10 cellular contexts compared by ENCODE assay signal in genomic region chr11:86202013-86202336, GRCh38. TPM values are rescaled to one million over a fixed set of nuclear protein-coding genes. Genes with fewer than 3 reads are reported as not detected.
DNase-seq lines count a peak whose midpoint lies in the region; ATAC-seq, FAIRE-seq and TF ChIP-seq lines count a peak whose summit lies in the region.
"Had no signal": no experiment of that assay in that cellular context is flagged by ENCODE, and none has a peak within 500 bp of the region (broad histone marks: within the 10 kb centered on the region; RNA-seq: fewer than 3 reads in every experiment).

No MANE protein-coding gene starts in this region.

- intact Hi-C loops in right lobe of liver (cut with DNase I) (no loop called here), body of pancreas (cut with DNase I) (no loop called here)

- no peak overlapping the region for H3K4me3 Mint-ChIP-seq in T-helper 17 cell
- H3K4me3 Mint-ChIP-seq: IgD-negative memory B cell; stimulated activated naive CD8-positive, alpha-beta T cell treated with anti-CD3 and anti-CD28 coated beads, Interleukin-15, Interleukin-2, amounts not matched to agents 100 ng/mL and 50 ng/mL, for 24 hours had no signal

- no peaks in the 10 kb centered on the region for H3K36me3 ChIP-seq in right lobe of liver
- no peaks in the 10 kb centered on the region for H3K36me3 ChIP-seq in body of pancreas (replicated peaks in 1 of 2; ENCODE audit: insufficient read depth in 1 of 2, low read depth in 2 of 2)

- peak; percentile 70 for ATAC-seq in HG02981 (IDR thresholded peaks at IDR 0.05; ENCODE audit: unreplicated experiment)
- peak; percentile 65 for ATAC-seq in T-helper 17 cell
- ATAC-seq in right lobe of liver, result peak; percentile 34 to 43 (median 40)
- no peak for ATAC-seq in body of pancreas
- ATAC-seq in HG02798 (IDR thresholded peaks at IDR 0.05; ENCODE audit: poor library complexity, unreplicated experiment), result no peak

- in situ Hi-C loops in GM13976 (cut with MboI; ENCODE audit: low sequenced_read_pairs, unreplicated experiment), result no loop called here

- no peaks in the 10 kb centered on the region for H3K36me3 Mint-ChIP-seq in T-helper 17 cell (ENCODE audit: low read depth)
- H3K36me3 Mint-ChIP-seq: IgD-negative memory B cell had no signal

- no peaks in the 10 kb centered on the region for H3K27me3 Mint-ChIP-seq in T-helper 17 cell
- H3K27me3 Mint-ChIP-seq: IgD-negative memory B cell; stimulated activated naive CD8-positive, alpha-beta T cell treated with anti-CD3 and anti-CD28 coated beads, Interleukin-15, Interleukin-2, amounts not matched to agents 100 ng/mL and 50 ng/mL, for 24 hours had no signal

- no peak overlapping the region for H3K27ac Mint-ChIP-seq in T-helper 17 cell
- H3K27ac Mint-ChIP-seq: IgD-negative memory B cell; stimulated activated naive CD8-positive, alpha-beta T cell treated with anti-CD3 and anti-CD28 coated beads, Interleukin-15, Interleukin-2, amounts not matched to agents 100 ng/mL and 50 ng/mL, for 24 hours had no signal

- H3K4me1 Mint-ChIP-seq in T-helper 17 cell, result peaks cover 6% of the 10 kb centered on the region

- H3K4me1 ChIP-seq in right lobe of liver (peaks cover 0 to 11% (median 0%) of the 10 kb centered on the region in 4 donors), body of pancreas (no peaks in the 10 kb centered on the region)

- peak overlapping the region in 2 of 3 donors; percentile 30 to 31 for H3K4me3 ChIP-seq in right lobe of liver
- H3K4me3 ChIP-seq in body of pancreas, result no peak overlapping the region

- H3K9me3 ChIP-seq in T-helper 17 cell (ENCODE audit: control insufficient read depth, low read length, poor library complexity, severe bottlenecking) (no peaks in the 10 kb centered on the region), right lobe of liver (no peaks in the 10 kb centered on the region), body of pancreas (no peaks in the 10 kb centered on the region)

- TF ChIP-seq CTCF in right lobe of liver (IDR thresholded peaks at IDR 0.05) (no peak), body of pancreas (IDR thresholded peaks at IDR 0.05) (no peak), GM20000 (IDR thresholded peaks at IDR 0.05; ENCODE audit: extremely low read depth, missing control alignments) (no peak), GM13976 (IDR thresholded peaks at IDR 0.05; ENCODE audit: borderline replicate concordance, control extremely low read depth, extremely low read depth, insufficient read depth, missing control alignments) (no peak)

- peak overlapping the region in 2 of 3 donors; percentile 33 to 41 for H3K27ac ChIP-seq in right lobe of liver
- peak overlapping the region in 1 of 4 donors; percentile 64 for H3K27ac ChIP-seq in body of pancreas

- H3K27me3 ChIP-seq in right lobe of liver, result no peaks in the 10 kb centered on the region
- H3K27me3 ChIP-seq in body of pancreas, result no peaks in the 10 kb centered on the region

- peak; percentile 54 for FAIRE-seq in GM18507 (lab: Jason Lieb, UNC)

- DNase-seq in GM18507 (ENCODE audit: extremely low spot score, insufficient read length, low read depth) (no peak), T-helper 17 cell (no peak), right lobe of liver (no peak), body of pancreas (no peak), GM20000 (ENCODE audit: low spot score) (no peak), GM13976 (ENCODE audit: low spot score) (no peak)

- no peak for TF ChIP-seq POLR2A in right lobe of liver (IDR thresholded peaks at IDR 0.05)
- TF ChIP-seq POLR2A in body of pancreas (IDR thresholded peaks at IDR 0.05), result no peak

RNA-seq across cellular contexts. Expression of gene EED, which starts 42.6 kb away (rescaled TPM):
- total RNA-seq in T-helper 17 cell (10 to 100 TPM; 48.7 to 50.7 TPM), right lobe of liver (10 to 100 TPM in 1 of 6 experiments, 1 to 10 TPM in 5; 6.7 to 10.4 (median 8.9) TPM), body of pancreas (10 to 100 TPM; 14.5 to 20.1 TPM)

Comparison
In these comparisons a context has a peak if more than half of its experiments do, and no peak if none do; other contexts are left out.
1. ATAC-seq: peak in HG02981 (single experiment), T-helper 17 cell (single experiment) and right lobe of liver (4 of 4); none in body of pancreas (single experiment) and HG02798 (single experiment).
2. H3K4me3 ChIP-seq: peak in right lobe of liver (2 of 3); none in body of pancreas (0 of 2).